Comparison of ENCODE assay signal across 8 cellular contexts in the genomic region with DNA sequence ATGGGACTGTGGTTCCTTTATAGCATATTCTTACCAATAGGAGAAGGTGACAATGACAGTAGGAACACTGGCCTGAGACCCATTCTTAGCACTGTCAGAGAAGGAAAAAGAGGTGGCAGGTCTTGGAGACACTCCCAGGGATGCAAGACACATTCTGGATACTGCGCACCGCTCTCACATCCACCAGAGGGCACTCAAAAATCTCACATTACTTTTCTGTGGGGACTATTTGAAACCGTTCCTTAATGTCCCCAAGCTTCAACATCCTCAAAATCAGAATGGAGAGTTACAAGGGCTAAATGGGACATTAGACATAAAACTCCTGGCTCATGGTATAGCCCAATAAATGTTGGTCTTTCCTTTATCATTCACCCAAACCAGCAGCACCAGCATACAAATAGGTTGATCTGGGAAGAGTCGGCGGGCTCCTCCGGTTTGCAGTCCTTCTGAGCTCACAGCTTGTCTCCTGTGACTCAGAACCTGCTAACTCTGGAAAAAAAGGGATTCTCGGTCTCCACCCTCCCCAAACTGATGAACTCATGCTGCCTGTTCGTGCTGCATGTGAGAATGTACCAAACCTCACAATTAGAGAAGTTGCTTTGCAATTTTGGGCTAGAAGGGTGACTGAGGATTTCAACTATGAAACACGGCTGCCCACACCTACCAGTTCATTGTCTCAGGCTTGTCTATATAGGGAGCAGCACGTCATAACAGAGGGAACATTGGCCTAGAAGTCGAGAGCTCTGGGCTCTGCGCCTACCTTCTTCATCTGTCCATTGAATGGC.
A peak's percentile ranks its signal among the peaks of the same experiment; 100 is the strongest.
DNase-seq lines count a peak whose midpoint lies in the region; ATAC-seq and TF ChIP-seq lines count a peak whose summit lies in the region.

No MANE protein-coding gene starts in this region.

- TF ChIP-seq CTCF in brain microvascular endothelial cell (IDR thresholded peaks at IDR 0.05; ENCODE audit: low read depth, low read length, missing control alignments): peak; percentile 89

- no peaks in the 10 kb centered on the region for H3K9me3 Mint-ChIP-seq in stimulated activated naive CD8-positive, alpha-beta T cell treated with anti-CD3 and anti-CD28 coated beads, Interleukin-15, Interleukin-2, amounts not matched to agents 100 ng/mL and 50 ng/mL, for 24 hours

- H3K4me3 ChIP-seq in brain microvascular endothelial cell (ENCODE audit: low read depth, low read length): no peak overlapping the region

- ATAC-seq in GM19452 (IDR thresholded peaks at IDR 0.05; ENCODE audit: unreplicated experiment) (no peak), HG03135 (IDR thresholded peaks at IDR 0.05; ENCODE audit: unreplicated experiment) (no peak)

- no peak overlapping the region for H3K27ac ChIP-seq in brain microvascular endothelial cell

- peaks cover 34% of the 10 kb centered on the region for H3K4me1 Mint-ChIP-seq in stimulated activated naive CD8-positive, alpha-beta T cell treated with anti-CD3 and anti-CD28 coated beads, Interleukin-15, Interleukin-2, amounts not matched to agents 100 ng/mL and 50 ng/mL, for 24 hours (ENCODE audit: low read depth)

- peaks cover 73% of the 10 kb centered on the region for H3K36me3 Mint-ChIP-seq in stimulated activated naive CD8-positive, alpha-beta T cell treated with anti-CD3 and anti-CD28 coated beads, Interleukin-15, Interleukin-2, amounts not matched to agents 100 ng/mL and 50 ng/mL, for 24 hours (ENCODE audit: low read depth)

- POLR2A ChIA-PET in HEK293T (lab: Yijun Ruan, JAX): interaction anchor here (0.5 to 1.2 kb wide), 2 partner anchors 57 to 153 kb away, joined by 4 read pairs; no protein-coding TSS in a partner anchor

- no peaks in the 10 kb centered on the region for H3K27me3 Mint-ChIP-seq in stimulated activated naive CD8-positive, alpha-beta T cell treated with anti-CD3 and anti-CD28 coated beads, Interleukin-15, Interleukin-2, amounts not matched to agents 100 ng/mL and 50 ng/mL, for 24 hours

- H3K36me3 ChIP-seq in brain microvascular endothelial cell (replicated peaks): no peaks in the 10 kb centered on the region

- peak; percentile 61 for DNase-seq in DMS53 treated with DMSO at 0.1 percent for 48 hours (lab: John Stamatoyannopoulos, UW; ENCODE audit: unreplicated experiment)
- peak; percentile 84 for DNase-seq in HEK293T (ENCODE audit: extremely low spot score)
- peak; percentile 55 to 78 for DNase-seq in NCI-H526 (lab: John Stamatoyannopoulos, UW)
- DNase-seq in brain microvascular endothelial cell: peak; percentile 49
- DNase-seq in iris pigment epithelial cell (ENCODE audit: low read depth): peak; percentile 57

- no peaks in the 10 kb centered on the region for H3K27me3 ChIP-seq in brain microvascular endothelial cell (replicated peaks)

- peak overlapping the region; percentile 5 for H3K27ac Mint-ChIP-seq in stimulated activated naive CD8-positive, alpha-beta T cell treated with anti-CD3 and anti-CD28 coated beads, Interleukin-15, Interleukin-2, amounts not matched to agents 100 ng/mL and 50 ng/mL, for 24 hours

- CTCF ChIA-PET in HEK293T (lab: Yijun Ruan, JAX): interaction anchor here (0.8 to 3.8 kb wide), 7 partner anchors 8 to 153 kb away, joined by 3 to 30 read pairs (median 5); no protein-coding TSS in a partner anchor

- no peak overlapping the region for H3K4me3 Mint-ChIP-seq in stimulated activated naive CD8-positive, alpha-beta T cell treated with anti-CD3 and anti-CD28 coated beads, Interleukin-15, Interleukin-2, amounts not matched to agents 100 ng/mL and 50 ng/mL, for 24 hours

- in situ Hi-C loops in brain microvascular endothelial cell (cut with HindIII; ENCODE audit: low pct_ligation_motif_present, low sequenced_read_pairs): loop anchor here (25.0 kb wide), 1 partner anchor 139 kb away; no protein-coding TSS in a partner anchor

TF ChIP-seq in HEK293T, 16 proteins besides CTCF, POLR2A, EP300 and RAD21:
- TF ChIP-seq ELF4 (IDR thresholded peaks at IDR 0.05) (no peak), SUZ12 (IDR thresholded peaks at IDR 0.05) (no peak)
